18 cellular contexts compared by ENCODE assay signal in the genomic region with DNA sequence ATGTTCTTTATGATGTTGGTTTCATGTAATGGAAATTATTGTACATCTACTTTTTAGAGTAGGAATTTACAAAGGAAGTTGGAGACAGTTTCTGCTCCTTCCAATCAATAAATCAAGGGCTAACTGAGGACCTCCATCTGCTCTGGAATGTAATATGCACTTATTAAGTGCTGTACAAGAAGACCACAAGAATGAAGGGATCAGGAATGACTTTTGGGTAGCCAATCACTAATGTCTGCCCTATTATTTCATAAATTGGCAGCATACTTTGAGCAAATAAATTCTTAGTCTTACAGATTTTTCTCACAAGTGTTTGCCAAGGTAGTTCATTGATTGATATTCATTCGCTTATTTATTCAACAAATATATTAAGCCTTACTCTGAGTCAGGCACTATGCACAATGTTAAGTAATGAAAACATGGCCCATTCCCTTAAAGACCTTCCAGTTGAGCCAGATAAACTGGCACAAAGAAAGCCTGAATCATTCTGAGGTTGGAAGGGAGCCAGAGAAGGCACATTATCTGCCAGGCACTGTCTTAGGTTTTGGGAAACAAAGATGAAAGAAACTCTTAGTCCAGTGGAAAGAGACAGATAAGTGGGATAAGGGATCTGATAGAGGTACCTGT. TPM values are rescaled to one million over a fixed set of nuclear protein-coding genes. Genes with fewer than 3 reads are reported as not detected.
DNase-seq lines count a peak whose midpoint lies in the region; ATAC-seq and TF ChIP-seq lines count a peak whose summit lies in the region.
"Had no signal": no experiment of that assay in that cellular context is flagged by ENCODE, and none has a peak within 500 bp of the region (broad histone marks: within the 10 kb centered on the region; RNA-seq: fewer than 3 reads in every experiment).

No MANE protein-coding gene starts in this region.

- ATAC-seq in omental fat pad (ENCODE audit: low FRiP score) (peak; percentile 57), GM21447 (IDR thresholded peaks at IDR 0.05; ENCODE audit: unreplicated experiment) (no peak)
- ATAC-seq: naive thymus-derived CD4-positive, alpha-beta T cell; Panc1; stimulated activated effector memory CD8-positive, alpha-beta T cell treated with anti-CD3 and anti-CD28 coated beads, Interleukin-12 subunit alpha, Interleukin-12 subunit beta, amount 100 ng/mL, for 72 hours had no signal

- H3K4me1 Mint-ChIP-seq in endothelial cell (ENCODE audit: unreplicated experiment), result peaks cover 14% of the 10 kb centered on the region
- H3K4me1 Mint-ChIP-seq in activated CD4-positive, alpha-beta memory T cell treated with anti-CD3 and anti-CD28 coated beads for 36 hours (ENCODE audit: low read depth), result peaks cover 12% of the 10 kb centered on the region

- no peak overlapping the region for H3K27ac Mint-ChIP-seq in endothelial cell (ENCODE audit: unreplicated experiment)
- no peak overlapping the region for H3K27ac Mint-ChIP-seq in activated CD4-positive, alpha-beta memory T cell treated with anti-CD3 and anti-CD28 coated beads for 36 hours
- H3K27ac Mint-ChIP-seq: activated CD4-positive, alpha-beta T cell treated with anti-CD3 and anti-CD28 coated beads, Interleukin-2, amount 10 ng/mL, durations not matched to agents 7 days and 5 days; stimulated activated effector memory CD8-positive, alpha-beta T cell treated with anti-CD3 and anti-CD28 coated beads, Interleukin-12 subunit alpha, Interleukin-12 subunit beta, amount 100 ng/mL, for 72 hours had no signal

- intact Hi-C loops in activated CD4-positive, alpha-beta memory T cell treated with anti-CD3 and anti-CD28 coated beads for 36 hours (cut with micrococcal nuclease), result no loop called here

- no peak overlapping the region for H3K4me3 ChIP-seq in epithelial cell of esophagus (ENCODE audit: low read length)

- H3K27ac ChIP-seq in RWPE1, result no peak overlapping the region
- H3K27ac ChIP-seq: C4-2B had no signal

- no peak overlapping the region for H3K4me3 Mint-ChIP-seq in endothelial cell (ENCODE audit: unreplicated experiment)
- no peak overlapping the region for H3K4me3 Mint-ChIP-seq in activated CD4-positive, alpha-beta memory T cell treated with anti-CD3 and anti-CD28 coated beads for 36 hours
- H3K4me3 Mint-ChIP-seq: activated CD4-positive, alpha-beta T cell treated with anti-CD3 and anti-CD28 coated beads, Interleukin-2, amount 10 ng/mL, durations not matched to agents 7 days and 5 days; naive thymus-derived CD4-positive, alpha-beta T cell; stimulated activated effector memory CD8-positive, alpha-beta T cell treated with anti-CD3 and anti-CD28 coated beads, Interleukin-12 subunit alpha, Interleukin-12 subunit beta, amount 100 ng/mL, for 72 hours had no signal

- no peak for TF ChIP-seq CTCF in RWPE1 (conservative IDR thresholded peaks at IDR 0.05; ENCODE audit: low read depth)
- no peak for TF ChIP-seq CTCF in epithelial cell of esophagus (IDR thresholded peaks at IDR 0.05; ENCODE audit: insufficient read depth, low read depth, low read length, missing control alignments)
- TF ChIP-seq CTCF in omental fat pad (IDR thresholded peaks at IDR 0.05), result no peak
- no peak for TF ChIP-seq CTCF in endothelial cell (IDR thresholded peaks at IDR 0.05; ENCODE audit: unreplicated experiment)

- H3K27me3 Mint-ChIP-seq in endothelial cell (ENCODE audit: unreplicated experiment), result no peaks in the 10 kb centered on the region
- peaks cover 13% of the 10 kb centered on the region for H3K27me3 Mint-ChIP-seq in activated CD4-positive, alpha-beta memory T cell treated with anti-CD3 and anti-CD28 coated beads for 36 hours

- DNase-seq in EH (ENCODE audit: low read depth), result peak; percentile 63
- DNase-seq in RWPE1 (ENCODE audit: low spot score), result peak; percentile 14
- peak; percentile 86 for DNase-seq in epithelial cell of esophagus (ENCODE audit: low read depth)
- DNase-seq in omental fat pad (ENCODE audit: low spot score), result no peak
- no peak for DNase-seq in endothelial cell (ENCODE audit: low spot score)
- no peak for DNase-seq in AG08396 (ENCODE audit: low spot score)
- DNase-seq in activated CD4-positive, alpha-beta memory T cell treated with anti-CD3 and anti-CD28 coated beads for 36 hours, result no peak
- DNase-seq: activated CD4-positive, alpha-beta T cell treated with anti-CD3 and anti-CD28 coated beads, Interleukin-2, amount 10 ng/mL, durations not matched to agents 7 days and 5 days; GOT3; MV-4-11; naive thymus-derived CD4-positive, alpha-beta T cell; stimulated activated CD4-positive, alpha-beta T cell treated with anti-CD3 and anti-CD28 coated beads, Interleukin-4, amount 100 ng/mL, for 1 hour had no signal

- POLR2A ChIA-PET in RWPE1 (lab: Yijun Ruan, JAX; ENCODE audit: low non-redundant PET), result no interaction called here
- POLR2A ChIA-PET in activated CD4-positive, alpha-beta memory T cell treated with anti-CD3 and anti-CD28 coated beads for 36 hours (lab: Charles Lee), result no interaction called here

- H3K36me3 Mint-ChIP-seq in endothelial cell (ENCODE audit: low read depth, unreplicated experiment), result no peaks in the 10 kb centered on the region
- no peaks in the 10 kb centered on the region for H3K36me3 Mint-ChIP-seq in activated CD4-positive, alpha-beta memory T cell treated with anti-CD3 and anti-CD28 coated beads for 36 hours
- H3K36me3 Mint-ChIP-seq: naive thymus-derived CD4-positive, alpha-beta T cell; stimulated activated effector memory CD8-positive, alpha-beta T cell treated with anti-CD3 and anti-CD28 coated beads, Interleukin-12 subunit alpha, Interleukin-12 subunit beta, amount 100 ng/mL, for 72 hours had no signal

- CTCF ChIA-PET in RWPE1 (lab: Yijun Ruan, JAX), result interaction anchor here (0.7 kb wide), 1 partner anchor 154 kb away, joined by 3 read pairs; no protein-coding TSS in a partner anchor
- CTCF ChIA-PET in activated CD4-positive, alpha-beta memory T cell treated with anti-CD3 and anti-CD28 coated beads for 36 hours (lab: Charles Lee), result interaction anchor here (0.9 to 1.5 kb wide), 2 partner anchors 188 to 276 kb away, joined by 3 to 4 read pairs; no protein-coding TSS in a partner anchor

- H3K9me3 Mint-ChIP-seq in endothelial cell (ENCODE audit: unreplicated experiment), result no peaks in the 10 kb centered on the region
- no peaks in the 10 kb centered on the region for H3K9me3 Mint-ChIP-seq in activated CD4-positive, alpha-beta memory T cell treated with anti-CD3 and anti-CD28 coated beads for 36 hours
- H3K9me3 Mint-ChIP-seq: activated CD4-positive, alpha-beta T cell treated with anti-CD3 and anti-CD28 coated beads, Interleukin-2, amount 10 ng/mL, durations not matched to agents 7 days and 5 days; naive thymus-derived CD4-positive, alpha-beta T cell; stimulated activated effector memory CD8-positive, alpha-beta T cell treated with anti-CD3 and anti-CD28 coated beads, Interleukin-12 subunit alpha, Interleukin-12 subunit beta, amount 100 ng/mL, for 72 hours had no signal

RNA-seq across cellular contexts. Expression of gene PDE6H, which starts 26.7 kb away (rescaled TPM):
- total RNA-seq in omental fat pad (not detected), endothelial cell (ENCODE audit: unreplicated experiment) (not detected)
- total RNA-seq in activated CD4-positive, alpha-beta memory T cell treated with anti-CD3 and anti-CD28 coated beads for 36 hours, result not detected
- total RNA-seq: activated CD4-positive, alpha-beta T cell treated with anti-CD3 and anti-CD28 coated beads, Interleukin-2, amount 10 ng/mL, durations not matched to agents 7 days and 5 days; dermis microvascular lymphatic vessel endothelial cell; T-helper 1 cell treated with Interleukin-12 subunit alpha and Interleukin-12 subunit beta and Interleukin-4 antibody, amounts not matched to agents 30 ng/mL and 1 ng/mL, for 36 hours had no signal

RNA-seq across cellular contexts. Expression of gene ARHGDIB, which starts 38.1 kb away (rescaled TPM):
- total RNA-seq in omental fat pad (100 to 1,000 TPM; 128 to 259 (median 205) TPM), endothelial cell (ENCODE audit: unreplicated experiment) (217 TPM)
- 100 to 1,000 TPM; 640 to 644 TPM for total RNA-seq in activated CD4-positive, alpha-beta memory T cell treated with anti-CD3 and anti-CD28 coated beads for 36 hours

Comparison
In these comparisons a context has a peak if more than half of its experiments do, and no peak if none do; other contexts are left out.
1. DNase-seq: peak in EH (single experiment), RWPE1 (single experiment) and epithelial cell of esophagus (single experiment); none in omental fat pad (single experiment), endothelial cell (single experiment), AG08396 (single experiment) and activated CD4-positive, alpha-beta memory T cell treated with anti-CD3 and anti-CD28 coated beads for 36 hours (single experiment).